ENCODE assay signal across 13 cellular contexts in the genomic region with DNA sequence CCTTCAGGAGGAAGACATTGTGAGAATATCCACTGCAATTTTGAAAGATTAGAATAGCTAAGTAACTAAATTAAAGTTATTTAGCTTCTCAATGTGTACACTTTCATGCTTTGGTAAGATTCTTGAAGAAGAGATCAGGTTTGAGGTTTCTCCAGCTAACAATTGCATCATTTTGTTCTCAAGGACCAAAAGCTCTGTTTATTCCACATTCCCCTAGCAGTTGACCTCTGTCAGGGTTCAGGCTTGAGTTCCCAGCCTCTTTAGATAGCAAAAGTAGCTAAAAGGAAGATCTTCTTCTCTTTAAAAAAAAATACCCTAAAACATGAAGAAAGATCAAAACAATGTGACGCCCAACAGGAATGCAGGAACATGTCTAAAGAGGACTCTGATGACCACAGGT.
A peak's percentile ranks its signal among the peaks of the same experiment; 100 is the strongest.
DNase-seq lines count a peak whose midpoint lies in the region; ATAC-seq and TF ChIP-seq lines count a peak whose summit lies in the region.
"Had no signal": no experiment of that assay in that cellular context is flagged by ENCODE, and none has a peak within 500 bp of the region (broad histone marks: within the 10 kb centered on the region; RNA-seq: fewer than 3 reads in every experiment).

No MANE protein-coding gene starts in this region.

- no peak overlapping the region for H2BK5ac ChIP-seq in mesenchymal stem cell (ENCODE audit: low read depth, low read length, poor library complexity, severe bottlenecking)

- ATAC-seq in Right ventricle myocardium superior (ENCODE audit: poor library complexity): no peak
- no peak for ATAC-seq in GM18909 (IDR thresholded peaks at IDR 0.05; ENCODE audit: poor library complexity, unreplicated experiment)
- ATAC-seq: HCT116 had no signal

- H3K23ac ChIP-seq in mesenchymal stem cell (ENCODE audit: low read length in 2 of 2): no peak overlapping the region

- H3K27me3 ChIP-seq in cardiac muscle cell (no peaks in the 10 kb centered on the region), mesenchymal stem cell (ENCODE audit: control insufficient read depth in 1 of 2, insufficient read depth in 1 of 2, low read length in 2 of 2) (no peaks in the 10 kb centered on the region)
- H3K27me3 ChIP-seq: BLaER1 treated with 17β-estradiol and CSF1 and Interleukin-3, amounts not matched to agents 10 nM and 100 nM had no signal

- DNase-seq in cardiac muscle cell (ENCODE audit: low read depth in 1 of 2, low spot score in 1 of 2) (no peak), Right ventricle myocardium superior (no peak), astrocyte of the spinal cord (ENCODE audit: low read depth, low spot score) (peak; percentile 14), mesenchymal stem cell (peak; percentile 59), cortex of kidney (lab: John Stamatoyannopoulos, UW) (no peak), dedifferentiated amniotic fluid mesenchymal stem cell (ENCODE audit: extremely low spot score) (no peak)
- DNase-seq in stimulated activated naive CD4-positive, alpha-beta T cell (lab: John Stamatoyannopoulos, UW): no peak
- DNase-seq: 8988T; CD4-positive, CD25-positive, alpha-beta regulatory T cell; DMS53 had no signal

- intact Hi-C loops in Right ventricle myocardium superior (cut with DNase I): no loop called here

- no peak overlapping the region for H3K4me3 ChIP-seq in cardiac muscle cell
- no peak overlapping the region for H3K4me3 ChIP-seq in astrocyte of the spinal cord (ENCODE audit: low read depth, low read length)
- no peak overlapping the region for H3K4me3 ChIP-seq in mesenchymal stem cell (ENCODE audit: insufficient read depth in 1 of 2, low read depth in 1 of 2, low read length in 2 of 2)
- H3K4me3 ChIP-seq: BLaER1 treated with 17β-estradiol and CSF1 and Interleukin-3, amounts not matched to agents 10 nM and 100 nM had no signal

- no peak overlapping the region for H2BK12ac ChIP-seq in mesenchymal stem cell (ENCODE audit: low read length in 2 of 2)

- H2BK120ac ChIP-seq in mesenchymal stem cell (ENCODE audit: low read depth, low read length): no peak overlapping the region

- no peak overlapping the region for H3K14ac ChIP-seq in mesenchymal stem cell (ENCODE audit: low read length in 2 of 2)

- 37% methylated on average over 1 of the region's 1 CpG for WGBS in mesenchymal stem cell

- H3K36me3 ChIP-seq in cardiac muscle cell: no peaks in the 10 kb centered on the region
- no peaks in the 10 kb centered on the region for H3K36me3 ChIP-seq in mesenchymal stem cell (ENCODE audit: control insufficient read depth in 1 of 2, insufficient read depth in 2 of 2, low read depth in 1 of 2, low read length in 2 of 2)
- H3K36me3 ChIP-seq: BLaER1 treated with 17β-estradiol and CSF1 and Interleukin-3, amounts not matched to agents 10 nM and 100 nM had no signal

- no peak overlapping the region for H3K4ac ChIP-seq in mesenchymal stem cell (ENCODE audit: low read depth in 1 of 2, low read length in 2 of 2)

- in situ Hi-C loops in astrocyte of the spinal cord (cut with HindIII; ENCODE audit: low sequenced_read_pairs): no loop called here

- no peak overlapping the region for H3K4me2 ChIP-seq in mesenchymal stem cell (ENCODE audit: low read length, poor library complexity, severe bottlenecking)
- H3K4me2 ChIP-seq: BLaER1 treated with 17β-estradiol and CSF1 and Interleukin-3, amounts not matched to agents 10 nM and 100 nM had no signal

- no peak overlapping the region for H2AFZ ChIP-seq in mesenchymal stem cell (ENCODE audit: low read depth, low read length)

- H3K9ac ChIP-seq in mesenchymal stem cell (ENCODE audit: low read length): no peak overlapping the region
- H3K9ac ChIP-seq: BLaER1 treated with 17β-estradiol and CSF1 and Interleukin-3, amounts not matched to agents 10 nM and 100 nM had no signal

- no peak overlapping the region for H2BK15ac ChIP-seq in mesenchymal stem cell (ENCODE audit: low read depth, poor library complexity, severe bottlenecking)

- no peak overlapping the region for H4K8ac ChIP-seq in mesenchymal stem cell (ENCODE audit: low read length)

- H3K4me1 ChIP-seq in cardiac muscle cell (ENCODE audit: low read depth) (peaks cover 22% of the 10 kb centered on the region), mesenchymal stem cell (ENCODE audit: control insufficient read depth, insufficient read depth, low read depth, low read length) (no peaks in the 10 kb centered on the region)
- H3K4me1 ChIP-seq: BLaER1 treated with 17β-estradiol and CSF1 and Interleukin-3, amounts not matched to agents 10 nM and 100 nM had no signal

- no peaks in the 10 kb centered on the region for H3K79me1 ChIP-seq in mesenchymal stem cell (replicated peaks; ENCODE audit: low read length, poor library complexity, severe bottlenecking)

- TF ChIP-seq CTCF in cardiac muscle cell (IDR thresholded peaks at IDR 0.05; ENCODE audit: low read depth, low read length) (no peak), astrocyte of the spinal cord (IDR thresholded peaks at IDR 0.05; ENCODE audit: low read depth, low read length) (no peak)

- H3K18ac ChIP-seq in mesenchymal stem cell (ENCODE audit: low read depth in 1 of 2, low read length in 2 of 2): no peak overlapping the region

- no peak overlapping the region for H2AK5ac ChIP-seq in mesenchymal stem cell (ENCODE audit: low read length, severe bottlenecking)

- no peak overlapping the region for H4K91ac ChIP-seq in mesenchymal stem cell (ENCODE audit: low read length)

- H3K27ac ChIP-seq in cardiac muscle cell (peak overlapping the region; percentile 70), mesenchymal stem cell (ENCODE audit: low read length, poor library complexity, severe bottlenecking) (no peak overlapping the region)
- H3K27ac ChIP-seq: BLaER1 treated with 17β-estradiol and CSF1 and Interleukin-3, amounts not matched to agents 10 nM and 100 nM had no signal

- no peaks in the 10 kb centered on the region for H3K9me3 ChIP-seq in cardiac muscle cell (ENCODE audit: low read depth)
- no peaks in the 10 kb centered on the region for H3K9me3 ChIP-seq in mesenchymal stem cell (ENCODE audit: control insufficient read depth, low read length)
- H3K9me3 ChIP-seq: BLaER1 treated with 17β-estradiol and CSF1 and Interleukin-3, amounts not matched to agents 10 nM and 100 nM had no signal

Comparison
In these comparisons a context has a peak if more than half of its experiments do, and no peak if none do; other contexts are left out.
1. DNase-seq: peak in astrocyte of the spinal cord (single experiment) and mesenchymal stem cell (single experiment); none in cardiac muscle cell (0 of 2), Right ventricle myocardium superior (single experiment), cortex of kidney (single experiment), dedifferentiated amniotic fluid mesenchymal stem cell (single experiment) and stimulated activated naive CD4-positive, alpha-beta T cell (0 of 6).